9 cellular contexts compared by ENCODE assay signal in the genomic region with DNA sequence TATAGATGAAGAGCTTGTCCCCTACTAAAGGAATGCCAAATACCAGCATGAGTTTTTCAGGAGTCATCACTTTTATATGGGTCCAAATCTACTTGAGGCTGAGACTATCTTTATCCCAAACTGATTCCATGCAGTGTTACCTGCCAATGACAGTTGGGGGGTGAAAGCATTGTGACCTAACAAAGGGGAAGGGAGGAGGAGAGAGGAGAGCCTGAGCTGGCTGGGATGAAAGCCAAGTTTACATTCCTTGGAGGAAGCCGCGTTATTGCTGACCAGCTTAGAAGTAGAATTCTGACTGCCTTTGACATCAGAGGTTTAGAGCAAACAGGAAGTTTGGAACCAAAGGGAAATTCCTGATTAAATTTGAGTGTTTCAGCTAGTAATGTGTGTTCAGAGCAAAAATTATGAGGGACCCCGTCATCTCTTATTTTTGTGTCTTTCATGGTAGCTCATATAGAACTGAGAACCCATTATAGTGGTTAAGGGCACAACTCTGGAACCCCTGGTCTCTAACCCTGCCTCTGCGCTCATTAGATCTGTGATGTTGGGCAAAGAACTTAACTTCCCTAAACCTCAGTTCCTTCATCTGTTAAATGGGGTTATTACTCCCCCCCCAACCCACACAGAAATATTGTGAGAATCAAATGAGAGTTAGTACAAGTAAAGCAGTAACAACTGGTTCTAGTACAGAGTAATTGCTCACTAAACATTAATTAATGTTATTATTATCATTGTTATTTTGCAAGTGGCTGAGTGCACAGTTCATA.
DNase-seq lines count a peak whose midpoint lies in the region; ATAC-seq and TF ChIP-seq lines count a peak whose summit lies in the region.
"Had no signal": no experiment of that assay in that cellular context is flagged by ENCODE, and none has a peak within 500 bp of the region (broad histone marks: within the 10 kb centered on the region; RNA-seq: fewer than 3 reads in every experiment).

No MANE protein-coding gene starts in this region.

- TF ChIP-seq POLR2A in right lobe of liver (IDR thresholded peaks at IDR 0.05), result no peak

- no peaks in the 10 kb centered on the region for H3K79me2 ChIP-seq in OCI-LY7 (ENCODE audit: insufficient read depth, low read depth, low read length)

- no peaks in the 10 kb centered on the region for H4K20me1 ChIP-seq in OCI-LY7 (ENCODE audit: insufficient read depth, low read length)

- DNase-seq in 8988T (peak; percentile 36), M059J (ENCODE audit: low read depth) (peak; percentile 99), chondrocyte (ENCODE audit: low spot score) (no peak), right lobe of liver (no peak), type B pancreatic cell (ENCODE audit: extremely low spot score, unreplicated experiment) (no peak), OCI-LY7 (ENCODE audit: low spot score) (no peak)
- DNase-seq: DMS79 had no signal

- intact Hi-C loops in right lobe of liver (cut with DNase I) (no loop called here), OCI-LY7 (cut with micrococcal nuclease; ENCODE audit: unreplicated experiment) (no loop called here)

- no peak overlapping the region for H2AFZ ChIP-seq in OCI-LY7 (ENCODE audit: low read length)

- H3K27ac ChIP-seq in right lobe of liver (peak overlapping the region; percentile 16 to 59 (median 40)), OCI-LY7 (ENCODE audit: low read depth, low read length, poor library complexity, severe bottlenecking) (no peak overlapping the region)

- H3K27ac Mint-ChIP-seq in chondrocyte (ENCODE audit: unreplicated experiment) (peak overlapping the region; percentile 92), type B pancreatic cell (no peak overlapping the region)

- POLR2A ChIA-PET in OCI-LY7 (lab: Charles Lee), result no interaction called here

- no peak overlapping the region for H3K4me3 Mint-ChIP-seq in chondrocyte (ENCODE audit: unreplicated experiment)
- H3K4me3 Mint-ChIP-seq in type B pancreatic cell, result no peak overlapping the region

- TF ChIP-seq CTCF in chondrocyte (IDR thresholded peaks at IDR 0.05), result no peak
- no peak for TF ChIP-seq CTCF in right lobe of liver (IDR thresholded peaks at IDR 0.05)
- TF ChIP-seq CTCF in type B pancreatic cell (conservative IDR thresholded peaks at IDR 0.05), result no peak
- TF ChIP-seq CTCF in OCI-LY7 (conservative IDR thresholded peaks at IDR 0.05; ENCODE audit: low read length), result no peak

- no peak overlapping the region for H3K4me3 ChIP-seq in right lobe of liver
- no peak overlapping the region for H3K4me3 ChIP-seq in OCI-LY7 (ENCODE audit: low read depth, low read length, poor library complexity, severe bottlenecking)

- H3K4me1 ChIP-seq in right lobe of liver, result no peaks in the 10 kb centered on the region
- H3K4me1 ChIP-seq in OCI-LY7 (ENCODE audit: insufficient read depth, low read length, poor library complexity, severe bottlenecking), result no peaks in the 10 kb centered on the region

- H3K9me2 ChIP-seq in OCI-LY7 (ENCODE audit: insufficient read depth, low read length), result no peaks in the 10 kb centered on the region

- H3K36me3 ChIP-seq in right lobe of liver (no peaks in the 10 kb centered on the region), OCI-LY7 (ENCODE audit: insufficient read depth, low read length) (no peaks in the 10 kb centered on the region)

- H3K27me3 ChIP-seq in right lobe of liver, result no peaks in the 10 kb centered on the region

- H3K36me3 Mint-ChIP-seq in chondrocyte (ENCODE audit: low read depth) (peaks cover 9% of the 10 kb centered on the region), type B pancreatic cell (peaks cover 21% of the 10 kb centered on the region)

- no TSS peak for BruUV-seq in OCI-LY7 (replicated peaks; lab: Mats Ljungman, UMichigan)

- H3K9me3 Mint-ChIP-seq in chondrocyte (ENCODE audit: low read depth), result peaks cover 18% of the 10 kb centered on the region
- peaks cover 10% of the 10 kb centered on the region for H3K9me3 Mint-ChIP-seq in type B pancreatic cell

- H3K4me2 ChIP-seq in OCI-LY7 (ENCODE audit: low read length), result no peak overlapping the region

- H3K4me1 Mint-ChIP-seq in chondrocyte (ENCODE audit: low read depth) (peaks cover 21% of the 10 kb centered on the region), type B pancreatic cell (ENCODE audit: unreplicated experiment) (peaks cover 6% of the 10 kb centered on the region)

- CTCF ChIA-PET in OCI-LY7 (lab: Charles Lee; ENCODE audit: unreplicated experiment), result no interaction called here

- WGBS in right lobe of liver (ENCODE audit: insufficient coverage, low coverage, low lambda C conversion rate, missing lambda C conversion rate), result 29% methylated on average over 4 of the region's 4 CpGs

- H3K9me3 ChIP-seq in right lobe of liver, result no peaks in the 10 kb centered on the region
- no peaks in the 10 kb centered on the region for H3K9me3 ChIP-seq in OCI-LY7 (ENCODE audit: low read length)

- no peaks in the 10 kb centered on the region for H3K27me3 Mint-ChIP-seq in chondrocyte (ENCODE audit: low read depth)
- no peaks in the 10 kb centered on the region for H3K27me3 Mint-ChIP-seq in type B pancreatic cell

- ATAC-seq in right lobe of liver (peak; percentile 82 to 93 (median 90)), HG03342 (IDR thresholded peaks at IDR 0.05; ENCODE audit: unreplicated experiment) (no peak)
- ATAC-seq in activated CD4-positive, CD25-positive, alpha-beta regulatory T cell treated with anti-CD3 and anti-CD28 coated beads, Interleukin-2, amount 50 U/mL, for 24 hours, result no peak

Comparison
In these comparisons a context has a peak if more than half of its experiments do, and no peak if none do; other contexts are left out.
1. DNase-seq: peak in 8988T (single experiment) and M059J (single experiment); none in chondrocyte (single experiment), right lobe of liver (0 of 3), type B pancreatic cell (single experiment) and OCI-LY7 (single experiment).
2. ATAC-seq: peak in right lobe of liver (4 of 4); none in activated CD4-positive, CD25-positive, alpha-beta regulatory T cell treated with anti-CD3 and anti-CD28 coated beads, Interleukin-2, amount 50 U/mL, for 24 hours (0 of 2) and HG03342 (single experiment).